In genomic region chr7:66627876-66628360, GRCh38 we compare ENCODE assay signal across 8 cellular contexts. TPM values are rescaled to one million over a fixed set of nuclear protein-coding genes. Genes with fewer than 3 reads are reported as not detected.
DNase-seq lines count a peak whose midpoint lies in the region; ATAC-seq lines count a peak whose summit lies in the region.

No MANE protein-coding gene starts in this region.

- H3K27ac Mint-ChIP-seq in activated CD4-positive, alpha-beta T cell treated with anti-CD3 and anti-CD28 coated beads, Interleukin-2, amount 10 ng/mL, durations not matched to agents 24 days and 14 days, result peak overlapping the region; percentile 84
- peak overlapping the region; percentile 81 for H3K27ac Mint-ChIP-seq in activated naive CD8-positive, alpha-beta T cell treated with anti-CD3 and anti-CD28 coated beads for 36 hours
- H3K27ac Mint-ChIP-seq in stimulated activated memory B cell treated with anti-CD40 and anti-IgM and Interleukin-4, amounts not matched to agents 10 μg/mL and 1 μg/mL and 100 μg/mL, for 72 hours, result peak overlapping the region; percentile 79

- intact Hi-C loops in activated CD4-positive, alpha-beta T cell treated with anti-CD3 and anti-CD28 coated beads, Interleukin-2, amount 10 ng/mL, durations not matched to agents 24 days and 14 days (cut with micrococcal nuclease), result loop anchor here (1.0 to 2.0 kb wide), 5 partner anchors 26 to 135 kb away; partner anchors contain the start of gene RABGEF1

- DNase-seq in activated CD4-positive, alpha-beta T cell treated with anti-CD3 and anti-CD28 coated beads, Interleukin-2, amount 10 ng/mL, durations not matched to agents 24 days and 14 days, result no peak
- no peak for DNase-seq in activated CD4-positive, alpha-beta T cell treated with anti-CD3 and anti-CD28 coated beads for 48 hours
- DNase-seq in activated naive CD8-positive, alpha-beta T cell treated with anti-CD3 and anti-CD28 coated beads for 36 hours, result peak; percentile 12
- DNase-seq in RPMI8226 (no peak), NCI-H146 treated with DMSO at 0.1 percent for 48 hours (lab: John Stamatoyannopoulos, UW; ENCODE audit: unreplicated experiment) (no peak)

- peak overlapping the region; percentile 98 for H3K4me3 ChIP-seq in iPS-15b (ENCODE audit: low read depth, low read length)

- H3K9me3 Mint-ChIP-seq in activated CD4-positive, alpha-beta T cell treated with anti-CD3 and anti-CD28 coated beads, Interleukin-2, amount 10 ng/mL, durations not matched to agents 24 days and 14 days, result no peaks in the 10 kb centered on the region
- peaks cover 3% of the 10 kb centered on the region for H3K9me3 Mint-ChIP-seq in activated naive CD8-positive, alpha-beta T cell treated with anti-CD3 and anti-CD28 coated beads for 36 hours
- no peaks in the 10 kb centered on the region for H3K9me3 Mint-ChIP-seq in stimulated activated memory B cell treated with anti-CD40 and anti-IgM and Interleukin-4, amounts not matched to agents 10 μg/mL and 1 μg/mL and 100 μg/mL, for 72 hours

- H3K9me3 ChIP-seq in iPS-15b (ENCODE audit: control insufficient read depth, insufficient read depth, low read length), result no peaks in the 10 kb centered on the region

- no peaks in the 10 kb centered on the region for H3K36me3 ChIP-seq in iPS-15b (ENCODE audit: control insufficient read depth, insufficient read depth, low read length)

- no peaks in the 10 kb centered on the region for H3K27me3 Mint-ChIP-seq in activated CD4-positive, alpha-beta T cell treated with anti-CD3 and anti-CD28 coated beads, Interleukin-2, amount 10 ng/mL, durations not matched to agents 24 days and 14 days
- H3K27me3 Mint-ChIP-seq in activated naive CD8-positive, alpha-beta T cell treated with anti-CD3 and anti-CD28 coated beads for 36 hours, result no peaks in the 10 kb centered on the region
- no peaks in the 10 kb centered on the region for H3K27me3 Mint-ChIP-seq in stimulated activated memory B cell treated with anti-CD40 and anti-IgM and Interleukin-4, amounts not matched to agents 10 μg/mL and 1 μg/mL and 100 μg/mL, for 72 hours

- H3K4me3 Mint-ChIP-seq in activated CD4-positive, alpha-beta T cell treated with anti-CD3 and anti-CD28 coated beads, Interleukin-2, amount 10 ng/mL, durations not matched to agents 24 days and 14 days, result peak overlapping the region; percentile 90
- H3K4me3 Mint-ChIP-seq in activated naive CD8-positive, alpha-beta T cell treated with anti-CD3 and anti-CD28 coated beads for 36 hours, result peak overlapping the region; percentile 84
- H3K4me3 Mint-ChIP-seq in stimulated activated memory B cell treated with anti-CD40 and anti-IgM and Interleukin-4, amounts not matched to agents 10 μg/mL and 1 μg/mL and 100 μg/mL, for 72 hours, result peak overlapping the region; percentile 91

- H3K4me1 ChIP-seq in iPS-15b (ENCODE audit: control insufficient read depth, insufficient read depth, low read length), result no peaks in the 10 kb centered on the region

- H3K27me3 ChIP-seq in iPS-15b (ENCODE audit: control insufficient read depth, insufficient read depth, low read length), result no peaks in the 10 kb centered on the region

- peaks cover 9% of the 10 kb centered on the region for H3K36me3 Mint-ChIP-seq in activated CD4-positive, alpha-beta T cell treated with anti-CD3 and anti-CD28 coated beads, Interleukin-2, amount 10 ng/mL, durations not matched to agents 24 days and 14 days (ENCODE audit: low read depth)
- H3K36me3 Mint-ChIP-seq in activated naive CD8-positive, alpha-beta T cell treated with anti-CD3 and anti-CD28 coated beads for 36 hours, result peaks cover 10% of the 10 kb centered on the region
- H3K36me3 Mint-ChIP-seq in stimulated activated memory B cell treated with anti-CD40 and anti-IgM and Interleukin-4, amounts not matched to agents 10 μg/mL and 1 μg/mL and 100 μg/mL, for 72 hours, result peaks cover 5% of the 10 kb centered on the region

- H3K9ac ChIP-seq in iPS-15b (ENCODE audit: low read depth, low read length), result peak overlapping the region; percentile 76

- H3K4me1 Mint-ChIP-seq in activated CD4-positive, alpha-beta T cell treated with anti-CD3 and anti-CD28 coated beads, Interleukin-2, amount 10 ng/mL, durations not matched to agents 24 days and 14 days, result peaks cover 40% of the 10 kb centered on the region
- H3K4me1 Mint-ChIP-seq in activated naive CD8-positive, alpha-beta T cell treated with anti-CD3 and anti-CD28 coated beads for 36 hours, result peaks cover 34% of the 10 kb centered on the region
- peaks cover 47% of the 10 kb centered on the region for H3K4me1 Mint-ChIP-seq in stimulated activated memory B cell treated with anti-CD40 and anti-IgM and Interleukin-4, amounts not matched to agents 10 μg/mL and 1 μg/mL and 100 μg/mL, for 72 hours

- peak; percentile 5 for ATAC-seq in HG03159 (IDR thresholded peaks at IDR 0.05; ENCODE audit: unreplicated experiment)
- ATAC-seq in stimulated activated memory B cell treated with anti-CD40 and anti-IgM and Interleukin-4, amounts not matched to agents 10 μg/mL and 1 μg/mL and 100 μg/mL, for 72 hours, result no peak

RNA-seq across cellular contexts. Expression of gene KCTD7, which starts 0.8 kb away (rescaled TPM):
- 8.9 and 9.2 TPM in 2 replicates for total RNA-seq in activated CD4-positive, alpha-beta T cell treated with anti-CD3 and anti-CD28 coated beads, Interleukin-2, amount 10 ng/mL, durations not matched to agents 24 days and 14 days
- 1 to 10 TPM; 3.5 to 4.3 TPM for total RNA-seq in activated naive CD8-positive, alpha-beta T cell treated with anti-CD3 and anti-CD28 coated beads for 36 hours
